In the genomic region with DNA sequence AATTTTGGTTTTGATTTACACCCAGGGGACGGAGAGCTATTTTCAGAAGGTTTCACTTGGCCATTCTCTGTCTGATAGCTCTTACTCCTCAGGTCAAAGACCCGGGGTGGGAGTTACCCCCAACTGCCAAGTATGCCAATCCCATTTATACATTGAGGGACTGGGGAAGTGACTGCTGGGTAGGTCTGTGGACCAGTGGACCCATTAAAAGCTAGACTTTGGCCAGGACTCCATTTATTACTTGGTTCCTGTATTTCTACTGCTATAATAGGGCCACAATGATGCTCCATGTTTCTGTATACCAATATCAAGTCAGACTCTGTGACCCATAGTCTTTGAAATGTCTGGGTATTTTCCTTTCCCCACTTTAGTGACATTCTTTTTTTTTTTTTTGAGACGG, we compare ENCODE assay signal across 28 cellular contexts.
"Had no signal": no experiment of that assay in that cellular context is flagged by ENCODE, and none has a peak within 500 bp of the region (broad histone marks: within the 10 kb centered on the region; RNA-seq: fewer than 3 reads in every experiment).

No MANE protein-coding gene starts in this region.

- H3K27me3 ChIP-seq: colonic mucosa, dorsolateral prefrontal cortex, esophagus muscularis mucosa, esophagus squamous epithelium, foreskin keratinocyte, gastrocnemius medialis, gastroesophageal sphincter, heart left ventricle, heart right ventricle had no signal

- DNase-seq: colonic mucosa; cortex of kidney; dermis blood vessel endothelial cell; dorsolateral prefrontal cortex; effector CD4-positive, alpha-beta T cell; effector CD8-positive, alpha-beta T cell; effector memory CD4-positive, alpha-beta T cell; effector memory CD8-positive, alpha-beta T cell; endodermal cell; erythroblast; esophagus squamous epithelium; foreskin fibroblast; foreskin keratinocyte; foreskin melanocyte; gastrocnemius medialis; glutamatergic neuron; head of caudate nucleus; heart left ventricle; heart right ventricle had no signal

- H3K36me3 ChIP-seq: colonic mucosa, esophagus muscularis mucosa, esophagus squamous epithelium, gastrocnemius medialis, heart left ventricle, heart right ventricle had no signal

- H3K27ac ChIP-seq: colonic mucosa, coronary artery, dorsolateral prefrontal cortex, epithelial cell of prostate, esophagus muscularis mucosa, esophagus squamous epithelium, foreskin keratinocyte, gastrocnemius medialis, gastroesophageal sphincter, heart left ventricle, heart right ventricle had no signal

- FAIRE-seq: colon, endometrium, endothelial cell of umbilical vein, frontal cortex had no signal

- H3K9me3 ChIP-seq: colonic mucosa, esophagus muscularis mucosa, esophagus squamous epithelium, gastrocnemius medialis, gastroesophageal sphincter, heart left ventricle, heart right ventricle had no signal

- H3K4me1 ChIP-seq: colonic mucosa had no signal

- ATAC-seq: effector memory CD8-positive, alpha-beta T cell; esophagus mucosa; foreskin keratinocyte; gastrocnemius medialis; gastroesophageal sphincter; heart left ventricle; heart right ventricle had no signal

- H3K4me3 ChIP-seq: colonic mucosa, coronary artery, dorsolateral prefrontal cortex, esophagus muscularis mucosa, esophagus squamous epithelium, gastrocnemius medialis, gastroesophageal sphincter, heart left ventricle, heart right ventricle had no signal
